Comparison of ENCODE assay signal across 8 cellular contexts in the genomic region with DNA sequence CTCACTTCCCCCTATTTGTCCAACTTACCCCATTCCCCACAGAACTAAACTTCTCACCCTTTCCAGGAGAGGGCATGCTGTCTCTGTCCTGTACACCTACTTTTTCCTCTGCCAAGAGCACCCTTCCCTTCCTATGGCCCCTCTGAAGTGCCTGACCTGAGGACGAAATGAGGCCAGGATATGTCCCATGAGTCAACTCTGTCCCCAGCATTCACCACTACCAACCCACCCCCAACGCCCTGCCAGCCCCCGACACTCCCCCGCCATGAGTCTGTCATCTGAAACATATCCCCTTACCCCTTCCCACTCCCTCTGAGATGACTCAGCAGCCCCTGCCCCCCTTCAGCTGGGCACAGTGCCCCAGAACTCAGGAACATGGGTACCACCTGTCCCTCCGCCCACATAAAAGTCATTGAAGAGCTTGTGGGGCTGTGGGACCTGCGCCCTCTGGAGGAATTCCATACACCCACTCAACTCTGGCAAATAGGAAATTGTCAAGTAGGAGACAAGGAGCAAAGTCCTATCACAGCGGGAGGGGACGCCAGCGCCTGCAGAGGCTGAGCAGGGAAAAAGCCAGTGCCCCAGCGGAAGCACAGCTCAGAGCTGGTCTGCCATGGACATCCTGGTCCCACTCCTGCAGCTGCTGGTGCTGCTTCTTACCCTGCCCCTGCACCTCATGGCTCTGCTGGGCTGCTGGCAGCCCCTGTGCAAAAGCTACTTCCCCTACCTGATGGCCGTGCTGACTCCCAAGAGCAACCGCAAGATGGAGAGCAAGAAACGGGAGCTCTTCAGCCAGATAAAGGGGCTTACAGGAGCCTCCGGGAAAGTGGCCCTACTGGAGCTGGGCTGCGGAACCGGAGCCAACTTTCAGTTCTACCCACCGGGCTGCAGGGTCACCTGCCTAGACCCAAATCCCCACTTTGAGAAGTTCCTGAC. TPM values are rescaled to one million over a fixed set of nuclear protein-coding genes. Genes with fewer than 3 reads are reported as not detected.
A peak's percentile ranks its signal among the peaks of the same experiment; 100 is the strongest.
DNase-seq lines count a peak whose midpoint lies in the region; ATAC-seq and TF ChIP-seq lines count a peak whose summit lies in the region.

No MANE protein-coding gene starts in this region.

- CTCF ChIA-PET in activated CD8-positive, alpha-beta memory T cell treated with anti-CD3 and anti-CD28 coated beads, Interleukin-2, amount 10 ng/mL, durations not matched to agents 7 days and 5 days (lab: Charles Lee) = interaction anchor here (0.6 to 2.2 kb wide), 2 partner anchors 25 to 48 kb away, joined by 3 to 12 read pairs; no protein-coding TSS in a partner anchor

- peak; percentile 57 for ATAC-seq in activated CD8-positive, alpha-beta memory T cell treated with anti-CD3 and anti-CD28 coated beads, Interleukin-2, amount 10 ng/mL, durations not matched to agents 7 days and 5 days
- peak; percentile 64 to 68 for ATAC-seq in stimulated activated naive B cell treated with anti-CD40 and anti-IgM and Interleukin-4, amounts not matched to agents 10 μg/mL and 1 μg/mL and 100 μg/mL, for 72 hours (replicated peaks)
- ATAC-seq in GM19395 (IDR thresholded peaks at IDR 0.05; ENCODE audit: unreplicated experiment) (no peak), GM21515 (IDR thresholded peaks at IDR 0.05; ENCODE audit: unreplicated experiment) (no peak)

- H3K4me1 Mint-ChIP-seq in activated CD8-positive, alpha-beta memory T cell treated with anti-CD3 and anti-CD28 coated beads, Interleukin-2, amount 10 ng/mL, durations not matched to agents 7 days and 5 days = peaks cover 10% of the 10 kb centered on the region
- peaks cover 25 to 37% of the 10 kb centered on the region in 2 donors for H3K4me1 Mint-ChIP-seq in stimulated activated naive B cell treated with anti-CD40 and anti-IgM and Interleukin-4, amounts not matched to agents 10 μg/mL and 1 μg/mL and 100 μg/mL, for 72 hours

- no peak overlapping the region for H3K27ac Mint-ChIP-seq in activated CD8-positive, alpha-beta memory T cell treated with anti-CD3 and anti-CD28 coated beads, Interleukin-2, amount 10 ng/mL, durations not matched to agents 7 days and 5 days
- peak overlapping the region; percentile 42 for H3K27ac Mint-ChIP-seq in stimulated activated naive B cell treated with anti-CD40 and anti-IgM and Interleukin-4, amounts not matched to agents 10 μg/mL and 1 μg/mL and 100 μg/mL, for 72 hours

- peaks cover 44% of the 10 kb centered on the region for H3K27me3 Mint-ChIP-seq in activated CD8-positive, alpha-beta memory T cell treated with anti-CD3 and anti-CD28 coated beads, Interleukin-2, amount 10 ng/mL, durations not matched to agents 7 days and 5 days
- H3K27me3 Mint-ChIP-seq in stimulated activated naive B cell treated with anti-CD40 and anti-IgM and Interleukin-4, amounts not matched to agents 10 μg/mL and 1 μg/mL and 100 μg/mL, for 72 hours = no peaks in the 10 kb centered on the region

- H3K4me3 ChIP-seq in astrocyte of the spinal cord (ENCODE audit: low read depth, low read length) = no peak overlapping the region

- no peaks in the 10 kb centered on the region for H3K36me3 Mint-ChIP-seq in activated CD8-positive, alpha-beta memory T cell treated with anti-CD3 and anti-CD28 coated beads, Interleukin-2, amount 10 ng/mL, durations not matched to agents 7 days and 5 days
- H3K36me3 Mint-ChIP-seq in stimulated activated naive B cell treated with anti-CD40 and anti-IgM and Interleukin-4, amounts not matched to agents 10 μg/mL and 1 μg/mL and 100 μg/mL, for 72 hours = no peaks in the 10 kb centered on the region

- peak; percentile 39 for TF ChIP-seq CTCF in astrocyte of the spinal cord (IDR thresholded peaks at IDR 0.05; ENCODE audit: low read depth, low read length)

- no peaks in the 10 kb centered on the region for H3K9me3 Mint-ChIP-seq in activated CD8-positive, alpha-beta memory T cell treated with anti-CD3 and anti-CD28 coated beads, Interleukin-2, amount 10 ng/mL, durations not matched to agents 7 days and 5 days (ENCODE audit: low read depth)
- H3K9me3 Mint-ChIP-seq in stimulated activated naive B cell treated with anti-CD40 and anti-IgM and Interleukin-4, amounts not matched to agents 10 μg/mL and 1 μg/mL and 100 μg/mL, for 72 hours = no peaks in the 10 kb centered on the region

- DNase-seq in activated CD8-positive, alpha-beta memory T cell treated with anti-CD3 and anti-CD28 coated beads, Interleukin-2, amount 10 ng/mL, durations not matched to agents 7 days and 5 days = no peak
- no peak for DNase-seq in activated CD8-positive, alpha-beta memory T cell treated with anti-CD3 and anti-CD28 coated beads, Interleukin-2, amount 50 U/mL, for 48 hours
- DNase-seq in NCI-H2171 treated with DMSO at 0.1 percent for 48 hours (lab: John Stamatoyannopoulos, UW) (peak; percentile 65), astrocyte of the spinal cord (ENCODE audit: low read depth, low spot score) (peak; percentile 39), iris pigment epithelial cell (ENCODE audit: low read depth) (peak; percentile 33)
- no peak for DNase-seq in stimulated activated naive B cell treated with anti-CD40 and anti-IgM and Interleukin-4, amounts not matched to agents 10 μg/mL and 1 μg/mL and 100 μg/mL, for 72 hours

- no peak overlapping the region for H3K4me3 Mint-ChIP-seq in activated CD8-positive, alpha-beta memory T cell treated with anti-CD3 and anti-CD28 coated beads, Interleukin-2, amount 10 ng/mL, durations not matched to agents 7 days and 5 days
- H3K4me3 Mint-ChIP-seq in stimulated activated naive B cell treated with anti-CD40 and anti-IgM and Interleukin-4, amounts not matched to agents 10 μg/mL and 1 μg/mL and 100 μg/mL, for 72 hours = peak overlapping the region; percentile 71 to 76

- in situ Hi-C loops in astrocyte of the spinal cord (cut with HindIII; ENCODE audit: low sequenced_read_pairs) = no loop called here

RNA-seq across cellular contexts. Expression of a gene that starts 26.3 kb away (rescaled TPM):
- 1 to 10 TPM; 3.7 to 4.4 TPM for total RNA-seq in activated CD8-positive, alpha-beta memory T cell treated with anti-CD3 and anti-CD28 coated beads, Interleukin-2, amount 10 ng/mL, durations not matched to agents 7 days and 5 days

RNA-seq across cellular contexts. Expression of a gene that starts 34.4 kb away (rescaled TPM):
- 100 to 1,000 TPM; 151 to 152 TPM for total RNA-seq in activated CD8-positive, alpha-beta memory T cell treated with anti-CD3 and anti-CD28 coated beads, Interleukin-2, amount 10 ng/mL, durations not matched to agents 7 days and 5 days

RNA-seq across cellular contexts. Expression of a gene that starts 38.8 kb away (rescaled TPM):
- 10 to 100 TPM; 11.1 to 14.4 TPM for total RNA-seq in activated CD8-positive, alpha-beta memory T cell treated with anti-CD3 and anti-CD28 coated beads, Interleukin-2, amount 10 ng/mL, durations not matched to agents 7 days and 5 days

RNA-seq across cellular contexts. Expression of a gene that starts 44.7 kb away (rescaled TPM):
- total RNA-seq in activated CD8-positive, alpha-beta memory T cell treated with anti-CD3 and anti-CD28 coated beads, Interleukin-2, amount 10 ng/mL, durations not matched to agents 7 days and 5 days = not detected

RNA-seq across cellular contexts. Expression of a gene that starts 47.4 kb away (rescaled TPM):
- 100 to 1,000 TPM; 222 to 288 TPM for total RNA-seq in activated CD8-positive, alpha-beta memory T cell treated with anti-CD3 and anti-CD28 coated beads, Interleukin-2, amount 10 ng/mL, durations not matched to agents 7 days and 5 days

Comparison
In these comparisons a context has a peak if more than half of its experiments do, and no peak if none do; other contexts are left out.
1. ATAC-seq: peak in activated CD8-positive, alpha-beta memory T cell treated with anti-CD3 and anti-CD28 coated beads, Interleukin-2, amount 10 ng/mL, durations not matched to agents 7 days and 5 days (single experiment) and stimulated activated naive B cell treated with anti-CD40 and anti-IgM and Interleukin-4, amounts not matched to agents 10 μg/mL and 1 μg/mL and 100 μg/mL, for 72 hours (2 of 2); none in GM19395 (single experiment) and GM21515 (single experiment).
2. DNase-seq: peak in NCI-H2171 treated with DMSO at 0.1 percent for 48 hours (single experiment), astrocyte of the spinal cord (single experiment) and iris pigment epithelial cell (single experiment); none in activated CD8-positive, alpha-beta memory T cell treated with anti-CD3 and anti-CD28 coated beads, Interleukin-2, amount 10 ng/mL, durations not matched to agents 7 days and 5 days (single experiment), activated CD8-positive, alpha-beta memory T cell treated with anti-CD3 and anti-CD28 coated beads, Interleukin-2, amount 50 U/mL, for 48 hours (single experiment) and stimulated activated naive B cell treated with anti-CD40 and anti-IgM and Interleukin-4, amounts not matched to agents 10 μg/mL and 1 μg/mL and 100 μg/mL, for 72 hours (single experiment).